8 cellular contexts compared by ENCODE assay signal in genomic region chr2:25951071-25951547, GRCh38. TPM values are rescaled to one million over a fixed set of nuclear protein-coding genes. Genes with fewer than 3 reads are reported as not detected.
A peak's percentile ranks its signal among the peaks of the same experiment; 100 is the strongest.
DNase-seq lines count a peak whose midpoint lies in the region; ATAC-seq, FAIRE-seq and TF ChIP-seq lines count a peak whose summit lies in the region.

No MANE protein-coding gene starts in this region.

- WGBS in esophagus squamous epithelium, 2 donors, result 32 to 33% methylated on average over 11 of the region's 11 CpGs

- DNase-seq in GM12891 (ENCODE audit: insufficient read length, low spot score) (peak; percentile 69), LHCN-M2 (ENCODE audit: low read depth) (peak; percentile 82), Panc1 (ENCODE audit: low read depth, low spot score) (peak; percentile 65), esophagus squamous epithelium (lab: John Stamatoyannopoulos, UW) (peak; percentile 11)
- DNase-seq in activated T-cell treated with anti-CD3 and anti-CD28 coated beads, Interleukin-2, amount 50 U/mL, for 4 hours, result peak; percentile 70
- DNase-seq in naive thymus-derived CD8-positive, alpha-beta T cell, result peak; percentile 33 to 77 (median 62)
- peak; percentile 56 to 76 for DNase-seq in stimulated activated effector memory CD8-positive, alpha-beta T cell treated with anti-CD3 and anti-CD28 coated beads, Interleukin-12 subunit alpha, Interleukin-12 subunit beta, amount 100 ng/mL, for 72 hours (ENCODE audit: low spot score in 2 of 2)

- H3K9me3 Mint-ChIP-seq in activated T-cell treated with anti-CD3 and anti-CD28 coated beads, Interleukin-2, amount 50 U/mL, for 4 hours, result no peaks in the 10 kb centered on the region
- no peaks in the 10 kb centered on the region for H3K9me3 Mint-ChIP-seq in naive thymus-derived CD8-positive, alpha-beta T cell
- H3K9me3 Mint-ChIP-seq in stimulated activated effector memory CD8-positive, alpha-beta T cell treated with anti-CD3 and anti-CD28 coated beads, Interleukin-12 subunit alpha, Interleukin-12 subunit beta, amount 100 ng/mL, for 72 hours, result no peaks in the 10 kb centered on the region

- H3K27me3 Mint-ChIP-seq in activated T-cell treated with anti-CD3 and anti-CD28 coated beads, Interleukin-2, amount 50 U/mL, for 4 hours (ENCODE audit: low read depth), result no peaks in the 10 kb centered on the region
- no peaks in the 10 kb centered on the region for H3K27me3 Mint-ChIP-seq in naive thymus-derived CD8-positive, alpha-beta T cell

- 0 out of 4 replicates have a peak overlapping the region, but pooled peaks of 1 of the 2 experiments have one; percentile 5 for H3K4me3 ChIP-seq in Panc1 (ENCODE audit: low read depth in 2 of 2, low read length in 2 of 2)
- H3K4me3 ChIP-seq in esophagus squamous epithelium, result no peak overlapping the region

- no peaks in the 10 kb centered on the region for H3K9me3 ChIP-seq in Panc1 (ENCODE audit: control insufficient read depth, insufficient read depth, low read depth, low read length)
- no peaks in the 10 kb centered on the region for H3K9me3 ChIP-seq in esophagus squamous epithelium

- H3K4me3 Mint-ChIP-seq in activated T-cell treated with anti-CD3 and anti-CD28 coated beads, Interleukin-2, amount 50 U/mL, for 4 hours, result no peak overlapping the region
- H3K4me3 Mint-ChIP-seq in naive thymus-derived CD8-positive, alpha-beta T cell, result no peak overlapping the region
- H3K4me3 Mint-ChIP-seq in stimulated activated effector memory CD8-positive, alpha-beta T cell treated with anti-CD3 and anti-CD28 coated beads, Interleukin-12 subunit alpha, Interleukin-12 subunit beta, amount 100 ng/mL, for 72 hours, result no peak overlapping the region

- no peaks in the 10 kb centered on the region for H3K36me3 Mint-ChIP-seq in activated T-cell treated with anti-CD3 and anti-CD28 coated beads, Interleukin-2, amount 50 U/mL, for 4 hours (ENCODE audit: insufficient read depth)
- H3K36me3 Mint-ChIP-seq in naive thymus-derived CD8-positive, alpha-beta T cell, result no peaks in the 10 kb centered on the region
- H3K36me3 Mint-ChIP-seq in stimulated activated effector memory CD8-positive, alpha-beta T cell treated with anti-CD3 and anti-CD28 coated beads, Interleukin-12 subunit alpha, Interleukin-12 subunit beta, amount 100 ng/mL, for 72 hours, result peaks cover 6% of the 10 kb centered on the region

- peak; percentile 82 for FAIRE-seq in GM12891 (lab: Jason Lieb, UNC)

- TF ChIP-seq CTCF in Panc1 (IDR thresholded peaks at IDR 0.05), result peak; percentile 96
- TF ChIP-seq CTCF in esophagus squamous epithelium (IDR thresholded peaks at IDR 0.05), result peak; percentile 75 to 94 (median 91)

- ATAC-seq in Panc1, result peak; percentile 96
- ATAC-seq in activated T-cell treated with anti-CD3 and anti-CD28 coated beads, Interleukin-2, amount 50 U/mL, for 4 hours, result peak; percentile 96 to 97
- peak; percentile 95 to 99 for ATAC-seq in naive thymus-derived CD8-positive, alpha-beta T cell
- peak; percentile 92 for ATAC-seq in stimulated activated effector memory CD8-positive, alpha-beta T cell treated with anti-CD3 and anti-CD28 coated beads, Interleukin-12 subunit alpha, Interleukin-12 subunit beta, amount 100 ng/mL, for 72 hours
- no peak for ATAC-seq in GM18505 (IDR thresholded peaks at IDR 0.05; ENCODE audit: unreplicated experiment)

- no peak overlapping the region for H3K27ac Mint-ChIP-seq in naive thymus-derived CD8-positive, alpha-beta T cell
- H3K27ac Mint-ChIP-seq in stimulated activated effector memory CD8-positive, alpha-beta T cell treated with anti-CD3 and anti-CD28 coated beads, Interleukin-12 subunit alpha, Interleukin-12 subunit beta, amount 100 ng/mL, for 72 hours, result no peak overlapping the region

- H3K4me1 ChIP-seq in Panc1 (ENCODE audit: control insufficient read depth, insufficient read depth, low read length) (peaks cover 10% of the 10 kb centered on the region; the same call in 1 of the 2 replicates), esophagus squamous epithelium (no peaks in the 10 kb centered on the region)

- in situ Hi-C loops in Panc1 (cut with HindIII; ENCODE audit: low pct_unique_long_range_greater_than_20kb, low sequenced_read_pairs), result no loop called here

- CTCF ChIA-PET in Panc1 (lab: Charles Lee), result interaction anchor here (0.5 to 2.2 kb wide), 10 partner anchors 9 to 249 kb away, joined by 3 to 9 read pairs (median 4); partner anchors contain the start of gene ASXL2

- POLR2A ChIA-PET in Panc1 (lab: Charles Lee), result interaction anchor here (0.6 kb wide), 1 partner anchor 134 kb away, joined by 3 read pairs; no protein-coding TSS in a partner anchor
- POLR2A ChIA-PET in naive thymus-derived CD8-positive, alpha-beta T cell (lab: Charles Lee), result no interaction called here

- intact Hi-C loops in Panc1 (cut with micrococcal nuclease; ENCODE audit: unreplicated experiment), result loop anchor here (1.0 kb wide), 1 partner anchor 194 kb away; no protein-coding TSS in a partner anchor
- intact Hi-C loops in esophagus squamous epithelium (cut with DNase I), result loop anchor here (10.0 kb wide), 1 partner anchor 194 kb away; no protein-coding TSS in a partner anchor

- H3K27me3 ChIP-seq in Panc1 (ENCODE audit: control insufficient read depth, insufficient read depth, low read length) (no peaks in the 10 kb centered on the region), esophagus squamous epithelium (no peaks in the 10 kb centered on the region)

- TF ChIP-seq POLR2A in GM12891 (IDR thresholded peaks at IDR 0.05; ENCODE audit: low read depth, low read length) (no peak), esophagus squamous epithelium (IDR thresholded peaks at IDR 0.05) (no peak), GM18505 (IDR thresholded peaks at IDR 0.05; ENCODE audit: borderline replicate concordance, extremely low read depth, insufficient read depth, insufficient read length) (no peak)

- BruUV-seq in Panc1 (replicated peaks; lab: Mats Ljungman, UMichigan), result TSS peak; percentile 63

- H3K4me1 Mint-ChIP-seq in activated T-cell treated with anti-CD3 and anti-CD28 coated beads, Interleukin-2, amount 50 U/mL, for 4 hours (ENCODE audit: low read depth), result no peaks in the 10 kb centered on the region
- H3K4me1 Mint-ChIP-seq in naive thymus-derived CD8-positive, alpha-beta T cell, result peaks cover 0 to 2% (median 1%) of the 10 kb centered on the region in 4 donors
- no peaks in the 10 kb centered on the region for H3K4me1 Mint-ChIP-seq in stimulated activated effector memory CD8-positive, alpha-beta T cell treated with anti-CD3 and anti-CD28 coated beads, Interleukin-12 subunit alpha, Interleukin-12 subunit beta, amount 100 ng/mL, for 72 hours

- H3K27ac ChIP-seq in Panc1 (ENCODE audit: low read length) (peak overlapping the region; percentile 24; the same call in 1 of the 2 replicates), esophagus squamous epithelium (no peak overlapping the region)

- H3K36me3 ChIP-seq in Panc1 (ENCODE audit: control insufficient read depth, insufficient read depth, low read length) (no peaks in the 10 kb centered on the region), esophagus squamous epithelium (peaks cover 0 to 9% (median 5%) of the 10 kb centered on the region in 3 donors)

TF ChIP-seq in GM12891, 5 proteins besides CTCF, POLR2A, EP300 and RAD21:
- TF ChIP-seq SPI1 (IDR thresholded peaks at IDR 0.05; ENCODE audit: low read depth, low read length) (no peak), PAX5 (IDR thresholded peaks at IDR 0.05; ENCODE audit: insufficient read depth, low read length, severe bottlenecking) (no peak), POU2F2 (IDR thresholded peaks at IDR 0.05; ENCODE audit: low read depth, low read length) (no peak), POLR2AphosphoS5 (IDR thresholded peaks at IDR 0.05; ENCODE audit: low read depth, low read length) (no peak)

RNA-seq across cellular contexts. Expression of gene KIF3C, which starts 31.2 kb away (rescaled TPM):
- 0.24 TPM for polyA plus RNA-seq in GM12891 (2012; ENCODE audit: low read depth, missing spikeins)
- total RNA-seq in LHCN-M2 (2014; rRNA removed), result 9.0 and 9.3 TPM in 2 replicates
- polyA plus RNA-seq in LHCN-M2 (2012), result 17.3 TPM
- 55.7 TPM for total RNA-seq in Panc1 (2021; ENCODE audit: unreplicated experiment)
- 77.9 TPM for polyA plus RNA-seq in Panc1 (2012; ENCODE audit: insufficient read length)
- 1 to 10 TPM; 1.1 to 2.2 (median 1.7) TPM for total RNA-seq in activated T-cell treated with anti-CD3 and anti-CD28 coated beads, Interleukin-2, amount 50 U/mL, for 4 hours
- total RNA-seq in esophagus squamous epithelium, result 1 to 10 TPM; 1.3 to 3.4 (median 1.8) TPM
- total RNA-seq in naive thymus-derived CD8-positive, alpha-beta T cell, result 1 to 10 TPM; 4.1 to 4.9 TPM
- 1 to 10 TPM in 2 of 3 donors, under 1 TPM in 1; 0.63 to 1.1 (median 1.1) TPM for polyA plus RNA-seq in naive thymus-derived CD8-positive, alpha-beta T cell

Comparison
In these comparisons a context has a peak if more than half of its experiments do, and no peak if none do; other contexts are left out.
1. DNase-seq: peak in every context shown above with its lines; median percentile 82 in LHCN-M2; 70 in activated T-cell treated with anti-CD3 and anti-CD28 coated beads, Interleukin-2, amount 50 U/mL, for 4 hours; 69 in GM12891; 66 in stimulated activated effector memory CD8-positive, alpha-beta T cell treated with anti-CD3 and anti-CD28 coated beads, Interleukin-12 subunit alpha, Interleukin-12 subunit beta, amount 100 ng/mL, for 72 hours; 65 in Panc1; 62 in naive thymus-derived CD8-positive, alpha-beta T cell; 11 in esophagus squamous epithelium.